ENCODE assay signal across 11 cellular contexts in the genomic region with DNA sequence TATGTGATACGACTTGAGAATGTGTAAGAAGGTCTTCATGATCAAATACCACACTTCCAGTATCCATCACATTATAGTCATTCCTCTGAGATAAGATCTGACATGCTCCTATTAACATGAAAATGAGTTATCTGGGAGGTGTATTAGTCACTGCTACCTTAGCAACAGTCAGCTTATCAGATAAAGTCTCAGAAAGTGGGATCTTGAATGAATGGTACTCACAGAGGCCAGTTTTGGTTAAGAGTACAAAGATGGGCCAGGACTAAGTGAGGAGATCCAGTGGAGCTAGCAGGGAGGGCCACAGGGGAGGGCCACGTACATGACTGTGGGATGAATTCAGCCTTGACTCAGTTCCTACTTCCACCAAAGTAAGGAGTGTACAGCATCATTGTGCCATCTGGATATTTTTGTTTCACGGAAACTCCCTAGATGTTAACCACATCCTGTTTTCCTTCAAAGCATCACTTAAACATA.
A peak's percentile ranks its signal among the peaks of the same experiment; 100 is the strongest.
DNase-seq lines count a peak whose midpoint lies in the region; ATAC-seq and TF ChIP-seq lines count a peak whose summit lies in the region.
"Had no signal": no experiment of that assay in that cellular context is flagged by ENCODE, and none has a peak within 500 bp of the region (broad histone marks: within the 10 kb centered on the region; RNA-seq: fewer than 3 reads in every experiment).

No MANE protein-coding gene starts in this region.

- CTCF ChIA-PET in AG04450 (lab: Charles Lee), result no interaction called here

- ATAC-seq in GM21381 (IDR thresholded peaks at IDR 0.05; ENCODE audit: unreplicated experiment) (peak; percentile 53), HG03558 (IDR thresholded peaks at IDR 0.05; ENCODE audit: extremely low read depth, unreplicated experiment) (peak; percentile 45), HG02588 (IDR thresholded peaks at IDR 0.05; ENCODE audit: unreplicated experiment) (no peak), GM19463 (IDR thresholded peaks at IDR 0.05; ENCODE audit: unreplicated experiment) (no peak)

- TF ChIP-seq CTCF in AG04450 (IDR thresholded peaks at IDR 0.05; ENCODE audit: low read depth, low read length), result no peak

- H3K27me3 ChIP-seq in AG04450 (ENCODE audit: control insufficient read depth, insufficient read depth, low read length), result no peaks in the 10 kb centered on the region

- H3K9me3 ChIP-seq in AG04450 (ENCODE audit: control insufficient read depth, insufficient read depth, low read length), result no peaks in the 10 kb centered on the region

- POLR2A ChIA-PET in AG04450 (lab: Yijun Ruan, JAX), result no interaction called here

- H3K4me3 ChIP-seq in AG04450 (ENCODE audit: low read depth, low read length), result no peak overlapping the region

- DNase-seq in AG04450 (ENCODE audit: low read depth, low spot score), result peak; percentile 46
- DNase-seq in brain pericyte (ENCODE audit: low read depth, low spot score), result peak; percentile 18
- no peak for DNase-seq in NCI-H1105 treated with DMSO at 0.1 percent for 48 hours (lab: John Stamatoyannopoulos, UW)
- DNase-seq in NCI-H2081 (lab: John Stamatoyannopoulos, UW), result no peak
- DNase-seq: activated CD4-positive, CD25-positive, alpha-beta regulatory T cell; H9; NCI-H524 treated with DMSO at 0.1 percent for 48 hours had no signal

- peak overlapping the region; percentile 32 for H3K27ac ChIP-seq in AG04450 (ENCODE audit: low read depth, low read length)

Comparison
In these comparisons a context has a peak if more than half of its experiments do, and no peak if none do; other contexts are left out.
1. DNase-seq: peak in AG04450 (single experiment) and brain pericyte (single experiment); none in NCI-H1105 treated with DMSO at 0.1 percent for 48 hours (single experiment) and NCI-H2081 (0 of 2).
2. ATAC-seq: peak in GM21381 (single experiment) and HG03558 (single experiment); none in HG02588 (single experiment) and GM19463 (single experiment).